8 cellular contexts compared by ENCODE assay signal in the genomic region with DNA sequence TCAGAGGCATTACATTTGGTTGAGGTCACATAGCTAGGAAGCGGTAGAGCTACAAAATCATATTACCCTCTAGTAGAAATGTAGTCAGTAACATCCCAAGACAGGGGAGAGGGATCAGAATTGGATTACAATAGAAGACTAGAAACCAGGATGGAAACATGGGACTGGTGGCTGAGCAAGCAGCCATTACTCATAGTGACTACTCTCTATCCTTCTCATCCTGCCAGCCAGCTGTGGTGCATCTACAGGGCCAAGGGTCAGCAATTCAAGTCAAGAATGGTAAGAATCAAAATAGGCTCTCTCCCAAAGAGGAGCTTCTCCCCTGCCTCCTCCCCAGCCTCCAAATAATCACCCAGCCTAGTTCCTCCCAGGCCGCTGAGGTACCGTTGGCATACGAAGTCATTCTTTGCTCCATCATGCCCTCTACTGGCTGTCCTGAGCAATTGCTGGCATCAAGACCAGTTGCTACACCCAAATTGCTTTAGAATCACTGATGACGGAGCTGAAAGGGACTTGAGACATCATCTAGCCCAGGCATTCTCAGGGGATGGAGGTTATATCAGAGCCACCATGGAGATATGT. TPM values are rescaled to one million over a fixed set of nuclear protein-coding genes. Genes with fewer than 3 reads are reported as not detected.
DNase-seq lines count a peak whose midpoint lies in the region; ATAC-seq and TF ChIP-seq lines count a peak whose summit lies in the region.

No MANE protein-coding gene starts in this region.

- TF ChIP-seq CTCF in RWPE2 (IDR thresholded peaks at IDR 0.05; ENCODE audit: poor library complexity, severe bottlenecking): peak; percentile 43
- peak; percentile 36 to 73 (median 60) for TF ChIP-seq CTCF in body of pancreas (IDR thresholded peaks at IDR 0.05)

- H3K27me3 ChIP-seq in RWPE2 (ENCODE audit: insufficient read depth, poor library complexity, severe bottlenecking) (no peaks in the 10 kb centered on the region), body of pancreas (no peaks in the 10 kb centered on the region)

- no peak for TF ChIP-seq POLR2A in body of pancreas (IDR thresholded peaks at IDR 0.05)

- H3K9me3 ChIP-seq in RWPE2 (ENCODE audit: severe bottlenecking) (no peaks in the 10 kb centered on the region), body of pancreas (no peaks in the 10 kb centered on the region)

- H3K4me3 ChIP-seq in RWPE2 (ENCODE audit: severe bottlenecking): no peak overlapping the region
- no peak overlapping the region for H3K4me3 ChIP-seq in body of pancreas

- peak; percentile 76 for ATAC-seq in GM21390 (IDR thresholded peaks at IDR 0.05; ENCODE audit: unreplicated experiment)
- peak; percentile 25; the same call in 1 of the 3 replicates for ATAC-seq in RWPE2 (ENCODE audit: low read depth)
- ATAC-seq in body of pancreas: no peak

- H3K4me1 Mint-ChIP-seq in immature natural killer cell: no peaks in the 10 kb centered on the region

- in situ Hi-C loops in KBM-7 (cut with MboI; ENCODE audit: low pct_unique_long_range_greater_than_20kb, low sequenced_read_pairs): no loop called here

- no peak overlapping the region for H3K27ac Mint-ChIP-seq in immature natural killer cell

- H3K4me1 ChIP-seq in RWPE2 (ENCODE audit: insufficient read depth, poor library complexity, severe bottlenecking) (no peaks in the 10 kb centered on the region), body of pancreas (no peaks in the 10 kb centered on the region)

- WGBS in body of pancreas, 2 donors: 27 to 33% methylated on average over 5 of the region's 5 CpGs

- H3K27me3 Mint-ChIP-seq in immature natural killer cell (ENCODE audit: low read depth in 3 of 3): peaks cover 0 to 17% (median 2%) of the 10 kb centered on the region in 3 donors

- H3K9me3 Mint-ChIP-seq in immature natural killer cell: no peaks in the 10 kb centered on the region

- no peaks in the 10 kb centered on the region for H3K36me3 Mint-ChIP-seq in immature natural killer cell

- H3K36me3 ChIP-seq in RWPE2 (ENCODE audit: low read depth) (no peaks in the 10 kb centered on the region), body of pancreas (replicated peaks in 1 of 2; ENCODE audit: insufficient read depth in 1 of 2, low read depth in 2 of 2) (no peaks in the 10 kb centered on the region)

- H3K27ac ChIP-seq in RWPE2 (ENCODE audit: poor library complexity, severe bottlenecking): no peak overlapping the region
- no peak overlapping the region for H3K27ac ChIP-seq in body of pancreas

- H3K4me3 Mint-ChIP-seq in immature natural killer cell: no peak overlapping the region

- intact Hi-C loops in body of pancreas (cut with DNase I): no loop called here

- DNase-seq in DMS53 treated with DMSO at 0.1 percent for 48 hours (lab: John Stamatoyannopoulos, UW; ENCODE audit: unreplicated experiment): peak; percentile 20
- DNase-seq in KBM-7: peak; percentile 66
- DNase-seq in RWPE2 (ENCODE audit: low spot score): no peak
- DNase-seq in body of pancreas: peak in 3 of 4 donors; percentile 32 to 45 (median 37)
- peak; percentile 6 to 36 (median 27) for DNase-seq in immature natural killer cell
- peak; percentile 51 for DNase-seq in stimulated activated CD4-positive, alpha-beta T cell treated with anti-CD3 and anti-CD28 coated beads, Interleukin-4, amount 100 ng/mL, for 24 hours
- no peak for DNase-seq in mucosa of gallbladder (ENCODE audit: low spot score)

RNA-seq across cellular contexts. Expression of a gene that starts 19.4 kb away (rescaled TPM):
- total RNA-seq in body of pancreas: not detected
- not detected for polyA plus RNA-seq in immature natural killer cell
- not detected for total RNA-seq in mucosa of gallbladder

RNA-seq across cellular contexts. Expression of a gene that starts 31.9 kb away (rescaled TPM):
- not detected for total RNA-seq in body of pancreas
- polyA plus RNA-seq in immature natural killer cell: not detected
- not detected for total RNA-seq in mucosa of gallbladder

Comparison
In these comparisons a context has a peak if more than half of its experiments do, and no peak if none do; other contexts are left out.
1. DNase-seq: peak in DMS53 treated with DMSO at 0.1 percent for 48 hours (single experiment), KBM-7 (single experiment), body of pancreas (3 of 4), immature natural killer cell (3 of 3) and stimulated activated CD4-positive, alpha-beta T cell treated with anti-CD3 and anti-CD28 coated beads, Interleukin-4, amount 100 ng/mL, for 24 hours (single experiment); none in RWPE2 (single experiment) and mucosa of gallbladder (single experiment).